Comparison of ENCODE assay signal across 9 cellular contexts in genomic region chr12:10716704-10717315, GRCh38. TPM values are rescaled to one million over a fixed set of nuclear protein-coding genes. Genes with fewer than 3 reads are reported as not detected.
A peak's percentile ranks its signal among the peaks of the same experiment; 100 is the strongest.
DNase-seq lines count a peak whose midpoint lies in the region; ATAC-seq lines count a peak whose summit lies in the region.
"Had no signal": no experiment of that assay in that cellular context is flagged by ENCODE, and none has a peak within 500 bp of the region (broad histone marks: within the 10 kb centered on the region; RNA-seq: fewer than 3 reads in every experiment).

No MANE protein-coding gene starts in this region.

- no peaks in the 10 kb centered on the region for H3K9me3 ChIP-seq in SJCRH30 (replicated peaks)

- peaks cover 44% of the 10 kb centered on the region for H3K4me1 ChIP-seq in SJCRH30

- no peaks in the 10 kb centered on the region for H3K27me3 Mint-ChIP-seq in activated T-helper 1 cell treated with anti-CD3 and anti-CD28 coated beads, Interleukin-12 subunit alpha, Interleukin-12 subunit beta, Interleukin-2, Interleukin-4 antibody, amounts not matched to agents 30 ng/mL and 10 ng/mL and 1 ng/mL, durations not matched to agents 14 hours and 24 hours and 36 hours (ENCODE audit: insufficient read depth)
- H3K27me3 Mint-ChIP-seq: dendritic cell treated with granulocyte-macrophage colony-stimulating factor and Interleukin-4, amounts not matched to agents 40 ng/mL and 50 ng/mL, for 4 days had no signal

- no peak overlapping the region for H3K27ac Mint-ChIP-seq in activated T-helper 1 cell treated with anti-CD3 and anti-CD28 coated beads, Interleukin-12 subunit alpha, Interleukin-12 subunit beta, Interleukin-2, Interleukin-4 antibody, amounts not matched to agents 30 ng/mL and 10 ng/mL and 1 ng/mL, durations not matched to agents 14 hours and 24 hours and 36 hours
- H3K27ac Mint-ChIP-seq: dendritic cell treated with granulocyte-macrophage colony-stimulating factor and Interleukin-4, amounts not matched to agents 40 ng/mL and 50 ng/mL, for 4 days had no signal

- no peaks in the 10 kb centered on the region for H3K27me3 ChIP-seq in SJCRH30

- peak overlapping the region; percentile 37 for H3K27ac ChIP-seq in SJCRH30

- intact Hi-C loops in activated T-helper 1 cell treated with anti-CD3 and anti-CD28 coated beads, Interleukin-12 subunit alpha, Interleukin-12 subunit beta, Interleukin-2, Interleukin-4 antibody, amounts not matched to agents 30 ng/mL and 10 ng/mL and 1 ng/mL, durations not matched to agents 14 hours and 24 hours and 36 hours (cut with micrococcal nuclease), result no loop called here

- H3K36me3 Mint-ChIP-seq in activated T-helper 1 cell treated with anti-CD3 and anti-CD28 coated beads, Interleukin-12 subunit alpha, Interleukin-12 subunit beta, Interleukin-2, Interleukin-4 antibody, amounts not matched to agents 30 ng/mL and 10 ng/mL and 1 ng/mL, durations not matched to agents 14 hours and 24 hours and 36 hours (ENCODE audit: low read depth), result peaks cover 52% of the 10 kb centered on the region

- no peak for ATAC-seq in GM18909 (IDR thresholded peaks at IDR 0.05; ENCODE audit: poor library complexity, unreplicated experiment)

- peak; percentile 57 for DNase-seq in ELF-1 (ENCODE audit: low read depth, low spot score)
- DNase-seq in SJCRH30, result peak; percentile 82 to 86
- DNase-seq in glomerular visceral epithelial cell (ENCODE audit: extremely low spot score), result peak; percentile 78
- DNase-seq in pulmonary artery endothelial cell (ENCODE audit: low read depth, low spot score), result peak; percentile 83
- no peak for DNase-seq in Kasumi-1 (lab: John Stamatoyannopoulos, UW)
- no peak for DNase-seq in NCI-H2107 (lab: John Stamatoyannopoulos, UW)
- no peak for DNase-seq in activated T-helper 1 cell treated with anti-CD3 and anti-CD28 coated beads, Interleukin-12 subunit alpha, Interleukin-12 subunit beta, Interleukin-2, Interleukin-4 antibody, amounts not matched to agents 30 ng/mL and 10 ng/mL and 1 ng/mL, durations not matched to agents 14 hours and 24 hours and 36 hours (ENCODE audit: low spot score)

- peak overlapping the region; percentile 5; the same call in 1 of the 2 replicates for H3K4me3 ChIP-seq in SJCRH30

- H3K4me3 Mint-ChIP-seq in activated T-helper 1 cell treated with anti-CD3 and anti-CD28 coated beads, Interleukin-12 subunit alpha, Interleukin-12 subunit beta, Interleukin-2, Interleukin-4 antibody, amounts not matched to agents 30 ng/mL and 10 ng/mL and 1 ng/mL, durations not matched to agents 14 hours and 24 hours and 36 hours, result no peak overlapping the region
- H3K4me3 Mint-ChIP-seq: dendritic cell treated with granulocyte-macrophage colony-stimulating factor and Interleukin-4, amounts not matched to agents 40 ng/mL and 50 ng/mL, for 4 days had no signal

- no peaks in the 10 kb centered on the region for H3K9me3 Mint-ChIP-seq in activated T-helper 1 cell treated with anti-CD3 and anti-CD28 coated beads, Interleukin-12 subunit alpha, Interleukin-12 subunit beta, Interleukin-2, Interleukin-4 antibody, amounts not matched to agents 30 ng/mL and 10 ng/mL and 1 ng/mL, durations not matched to agents 14 hours and 24 hours and 36 hours
- H3K9me3 Mint-ChIP-seq: dendritic cell treated with granulocyte-macrophage colony-stimulating factor and Interleukin-4, amounts not matched to agents 40 ng/mL and 50 ng/mL, for 4 days had no signal

- peaks cover 34% of the 10 kb centered on the region for H3K36me3 ChIP-seq in SJCRH30

- H3K4me1 Mint-ChIP-seq in activated T-helper 1 cell treated with anti-CD3 and anti-CD28 coated beads, Interleukin-12 subunit alpha, Interleukin-12 subunit beta, Interleukin-2, Interleukin-4 antibody, amounts not matched to agents 30 ng/mL and 10 ng/mL and 1 ng/mL, durations not matched to agents 14 hours and 24 hours and 36 hours (ENCODE audit: low read depth), result peaks cover 59% of the 10 kb centered on the region

RNA-seq across cellular contexts. Expression of gene YBX3, which starts 6.3 kb away (rescaled TPM):
- 157 and 159 TPM in 2 replicates for total RNA-seq in SJCRH30 (2014; rRNA removed; shearing (Covaris generic))
- 206 and 290 TPM in 2 replicates for total RNA-seq in pulmonary artery endothelial cell
- 198 and 207 TPM in 2 replicates for total RNA-seq in activated T-helper 1 cell treated with anti-CD3 and anti-CD28 coated beads, Interleukin-12 subunit alpha, Interleukin-12 subunit beta, Interleukin-2, Interleukin-4 antibody, amounts not matched to agents 30 ng/mL and 10 ng/mL and 1 ng/mL, durations not matched to agents 14 hours and 24 hours and 36 hours

RNA-seq across cellular contexts. Expression of gene STYK1, which starts 43.0 kb away (rescaled TPM):
- total RNA-seq in SJCRH30 (2014; rRNA removed; shearing (Covaris generic)), result not detected in 2 replicates
- total RNA-seq in pulmonary artery endothelial cell, result 21.8 and 25.5 TPM in 2 replicates
- total RNA-seq in activated T-helper 1 cell treated with anti-CD3 and anti-CD28 coated beads, Interleukin-12 subunit alpha, Interleukin-12 subunit beta, Interleukin-2, Interleukin-4 antibody, amounts not matched to agents 30 ng/mL and 10 ng/mL and 1 ng/mL, durations not matched to agents 14 hours and 24 hours and 36 hours, result 0.34 TPM in 1 of 2 replicates, not detected in the other

Comparison
In these comparisons a context has a peak if more than half of its experiments do, and no peak if none do; other contexts are left out.
1. DNase-seq: peak in ELF-1 (single experiment), SJCRH30 (2 of 2), glomerular visceral epithelial cell (single experiment) and pulmonary artery endothelial cell (single experiment); none in Kasumi-1 (0 of 2), NCI-H2107 (single experiment) and activated T-helper 1 cell treated with anti-CD3 and anti-CD28 coated beads, Interleukin-12 subunit alpha, Interleukin-12 subunit beta, Interleukin-2, Interleukin-4 antibody, amounts not matched to agents 30 ng/mL and 10 ng/mL and 1 ng/mL, durations not matched to agents 14 hours and 24 hours and 36 hours (single experiment).
2. RNA of gene STYK1, which starts 43.0 kb away (total RNA-seq): 21.8 to 25.5 TPM in pulmonary artery endothelial cell; 0.34 TPM in activated T-helper 1 cell treated with anti-CD3 and anti-CD28 coated beads, Interleukin-12 subunit alpha, Interleukin-12 subunit beta, Interleukin-2, Interleukin-4 antibody, amounts not matched to agents 30 ng/mL and 10 ng/mL and 1 ng/mL, durations not matched to agents 14 hours and 24 hours and 36 hours and not detected in SJCRH30; every median in the first group is over 10 times any median in the second.